ENCODE assay signal across 1 cellular context in genomic region chr19:51440846-51441409, GRCh38.
TF ChIP-seq lines count a peak whose summit lies in the region.

No MANE protein-coding gene starts in this region.

TF ChIP-seq in SK-N-SH, 30 proteins besides CTCF, POLR2A, EP300 and RAD21:
- TF ChIP-seq, protein P1, sequence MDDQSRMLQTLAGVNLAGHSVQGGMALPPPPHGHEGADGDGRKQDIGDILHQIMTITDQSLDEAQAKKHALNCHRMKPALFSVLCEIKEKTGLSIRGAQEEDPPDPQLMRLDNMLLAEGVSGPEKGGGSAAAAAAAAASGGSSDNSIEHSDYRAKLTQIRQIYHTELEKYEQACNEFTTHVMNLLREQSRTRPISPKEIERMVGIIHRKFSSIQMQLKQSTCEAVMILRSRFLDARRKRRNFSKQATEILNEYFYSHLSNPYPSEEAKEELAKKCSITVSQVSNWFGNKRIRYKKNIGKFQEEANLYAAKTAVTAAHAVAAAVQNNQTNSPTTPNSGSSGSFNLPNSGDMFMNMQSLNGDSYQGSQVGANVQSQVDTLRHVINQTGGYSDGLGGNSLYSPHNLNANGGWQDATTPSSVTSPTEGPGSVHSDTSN (IDR thresholded peaks at IDR 0.05) = no peak
- TF ChIP-seq, protein P2, sequence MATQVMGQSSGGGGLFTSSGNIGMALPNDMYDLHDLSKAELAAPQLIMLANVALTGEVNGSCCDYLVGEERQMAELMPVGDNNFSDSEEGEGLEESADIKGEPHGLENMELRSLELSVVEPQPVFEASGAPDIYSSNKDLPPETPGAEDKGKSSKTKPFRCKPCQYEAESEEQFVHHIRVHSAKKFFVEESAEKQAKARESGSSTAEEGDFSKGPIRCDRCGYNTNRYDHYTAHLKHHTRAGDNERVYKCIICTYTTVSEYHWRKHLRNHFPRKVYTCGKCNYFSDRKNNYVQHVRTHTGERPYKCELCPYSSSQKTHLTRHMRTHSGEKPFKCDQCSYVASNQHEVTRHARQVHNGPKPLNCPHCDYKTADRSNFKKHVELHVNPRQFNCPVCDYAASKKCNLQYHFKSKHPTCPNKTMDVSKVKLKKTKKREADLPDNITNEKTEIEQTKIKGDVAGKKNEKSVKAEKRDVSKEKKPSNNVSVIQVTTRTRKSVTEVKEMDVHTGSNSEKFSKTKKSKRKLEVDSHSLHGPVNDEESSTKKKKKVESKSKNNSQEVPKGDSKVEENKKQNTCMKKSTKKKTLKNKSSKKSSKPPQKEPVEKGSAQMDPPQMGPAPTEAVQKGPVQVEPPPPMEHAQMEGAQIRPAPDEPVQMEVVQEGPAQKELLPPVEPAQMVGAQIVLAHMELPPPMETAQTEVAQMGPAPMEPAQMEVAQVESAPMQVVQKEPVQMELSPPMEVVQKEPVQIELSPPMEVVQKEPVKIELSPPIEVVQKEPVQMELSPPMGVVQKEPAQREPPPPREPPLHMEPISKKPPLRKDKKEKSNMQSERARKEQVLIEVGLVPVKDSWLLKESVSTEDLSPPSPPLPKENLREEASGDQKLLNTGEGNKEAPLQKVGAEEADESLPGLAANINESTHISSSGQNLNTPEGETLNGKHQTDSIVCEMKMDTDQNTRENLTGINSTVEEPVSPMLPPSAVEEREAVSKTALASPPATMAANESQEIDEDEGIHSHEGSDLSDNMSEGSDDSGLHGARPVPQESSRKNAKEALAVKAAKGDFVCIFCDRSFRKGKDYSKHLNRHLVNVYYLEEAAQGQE (IDR thresholded peaks at IDR 0.05; ENCODE audit: low read depth, low read length) = no peak
- TF ChIP-seq RFX5 (IDR thresholded peaks at IDR 0.05; ENCODE audit: low read length) (no peak), FOXJ3 (CRISPR knock-in tag; IDR thresholded peaks at IDR 0.05) (no peak), TCF12 (IDR thresholded peaks at IDR 0.05) (no peak), SIN3A (IDR thresholded peaks at IDR 0.05; ENCODE audit: borderline replicate concordance, low read depth, low read length) (no peak), EZH2phosphoT487 (IDR thresholded peaks at IDR 0.05; ENCODE audit: borderline replicate concordance, low read depth) (no peak), RXRA (IDR thresholded peaks at IDR 0.05; ENCODE audit: borderline replicate concordance, low read depth) (no peak), ELF1 (IDR thresholded peaks at IDR 0.05) (no peak), FOXM1 (IDR thresholded peaks at IDR 0.05; ENCODE audit: low read depth) (no peak), MEF2A (IDR thresholded peaks at IDR 0.05; ENCODE audit: borderline replicate concordance, low read depth) (no peak), YY1 (IDR thresholded peaks at IDR 0.05; ENCODE audit: low read depth) (no peak), RCOR1 (IDR thresholded peaks at IDR 0.05; ENCODE audit: low read length) (no peak)
- TF ChIP-seq, protein P3, sequence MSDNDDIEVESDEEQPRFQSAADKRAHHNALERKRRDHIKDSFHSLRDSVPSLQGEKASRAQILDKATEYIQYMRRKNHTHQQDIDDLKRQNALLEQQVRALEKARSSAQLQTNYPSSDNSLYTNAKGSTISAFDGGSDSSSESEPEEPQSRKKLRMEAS (IDR thresholded peaks at IDR 0.05; ENCODE audit: low read depth) = no peak
- TF ChIP-seq, protein P4, sequence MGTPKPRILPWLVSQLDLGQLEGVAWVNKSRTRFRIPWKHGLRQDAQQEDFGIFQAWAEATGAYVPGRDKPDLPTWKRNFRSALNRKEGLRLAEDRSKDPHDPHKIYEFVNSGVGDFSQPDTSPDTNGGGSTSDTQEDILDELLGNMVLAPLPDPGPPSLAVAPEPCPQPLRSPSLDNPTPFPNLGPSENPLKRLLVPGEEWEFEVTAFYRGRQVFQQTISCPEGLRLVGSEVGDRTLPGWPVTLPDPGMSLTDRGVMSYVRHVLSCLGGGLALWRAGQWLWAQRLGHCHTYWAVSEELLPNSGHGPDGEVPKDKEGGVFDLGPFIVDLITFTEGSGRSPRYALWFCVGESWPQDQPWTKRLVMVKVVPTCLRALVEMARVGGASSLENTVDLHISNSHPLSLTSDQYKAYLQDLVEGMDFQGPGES (IDR thresholded peaks at IDR 0.05; ENCODE audit: low read depth, low read length) = no peak
